ENCODE assay signal across 17 cellular contexts in genomic region chr13:39297664-39298171, GRCh38.
"Had no signal": no experiment of that assay in that cellular context is flagged by ENCODE, and none has a peak within 500 bp of the region (broad histone marks: within the 10 kb centered on the region; RNA-seq: fewer than 3 reads in every experiment).

No MANE protein-coding gene starts in this region.

- H3K4me2 ChIP-seq: hepatocyte had no signal

- H3K4me1 ChIP-seq: left lung, pancreas had no signal

- DNase-seq: activated CD4-positive, CD25-positive, alpha-beta regulatory T cell treated with anti-CD3 and anti-CD28 coated beads, Interleukin-2, amount 50 U/mL, for 72 hours; activated naive CD4-positive, alpha-beta T cell; activated naive CD8-positive, alpha-beta T cell treated with anti-CD3 and anti-CD28 coated beads, Interleukin-2, amount 10 ng/mL, durations not matched to agents 7 days and 5 days; effector memory CD4-positive, alpha-beta T cell; left lung; mucosa of descending colon; naive thymus-derived CD4-positive, alpha-beta T cell; pancreas; stimulated activated CD4-positive, alpha-beta T cell treated with anti-CD3 and anti-CD28 coated beads, Interleukin-15, amount 100 ng/mL, for 24 hours; stimulated activated CD4-positive, alpha-beta T cell treated with anti-CD3 and anti-CD28 coated beads, Interleukin-4, amount 100 ng/mL, for 1 hour; stimulated activated naive CD4-positive, alpha-beta T cell treated with Interleukin-2 at 50 U/mL for 16 hours; T-helper 9 cell had no signal

- H3K27me3 Mint-ChIP-seq: activated naive CD8-positive, alpha-beta T cell treated with anti-CD3 and anti-CD28 coated beads, Interleukin-2, amount 10 ng/mL, durations not matched to agents 7 days and 5 days; central memory CD8-positive, alpha-beta T cell; memory B cell; type B pancreatic cell had no signal

- H3K4me1 Mint-ChIP-seq: activated naive CD8-positive, alpha-beta T cell treated with anti-CD3 and anti-CD28 coated beads, Interleukin-2, amount 10 ng/mL, durations not matched to agents 7 days and 5 days; central memory CD8-positive, alpha-beta T cell; memory B cell; naive thymus-derived CD4-positive, alpha-beta T cell had no signal

- H3K4me3 Mint-ChIP-seq: activated naive CD8-positive, alpha-beta T cell treated with anti-CD3 and anti-CD28 coated beads, Interleukin-2, amount 10 ng/mL, durations not matched to agents 7 days and 5 days; central memory CD8-positive, alpha-beta T cell; memory B cell; naive thymus-derived CD4-positive, alpha-beta T cell; type B pancreatic cell had no signal

- H3K9me3 Mint-ChIP-seq: central memory CD8-positive, alpha-beta T cell had no signal

- H2AFZ ChIP-seq: hepatocyte had no signal

- H3K79me2 ChIP-seq: hepatocyte had no signal

- H3K36me3 Mint-ChIP-seq: activated naive CD8-positive, alpha-beta T cell treated with anti-CD3 and anti-CD28 coated beads, Interleukin-2, amount 10 ng/mL, durations not matched to agents 7 days and 5 days; type B pancreatic cell had no signal

- H3K36me3 ChIP-seq: ascending aorta, left lung, pancreas had no signal

- H3K4me3 ChIP-seq: ascending aorta, hepatocyte, left lung, mucosa of descending colon, pancreas had no signal

- H3K27ac ChIP-seq: ascending aorta, hepatocyte, left lung, pancreas had no signal

- H3K27me3 ChIP-seq: ascending aorta, hepatocyte, left lung had no signal

- ATAC-seq: left lung; mucosa of descending colon; naive thymus-derived CD4-positive, alpha-beta T cell; pancreas had no signal

- H3K9me3 ChIP-seq: ascending aorta, pancreas had no signal
